In the genomic region with DNA sequence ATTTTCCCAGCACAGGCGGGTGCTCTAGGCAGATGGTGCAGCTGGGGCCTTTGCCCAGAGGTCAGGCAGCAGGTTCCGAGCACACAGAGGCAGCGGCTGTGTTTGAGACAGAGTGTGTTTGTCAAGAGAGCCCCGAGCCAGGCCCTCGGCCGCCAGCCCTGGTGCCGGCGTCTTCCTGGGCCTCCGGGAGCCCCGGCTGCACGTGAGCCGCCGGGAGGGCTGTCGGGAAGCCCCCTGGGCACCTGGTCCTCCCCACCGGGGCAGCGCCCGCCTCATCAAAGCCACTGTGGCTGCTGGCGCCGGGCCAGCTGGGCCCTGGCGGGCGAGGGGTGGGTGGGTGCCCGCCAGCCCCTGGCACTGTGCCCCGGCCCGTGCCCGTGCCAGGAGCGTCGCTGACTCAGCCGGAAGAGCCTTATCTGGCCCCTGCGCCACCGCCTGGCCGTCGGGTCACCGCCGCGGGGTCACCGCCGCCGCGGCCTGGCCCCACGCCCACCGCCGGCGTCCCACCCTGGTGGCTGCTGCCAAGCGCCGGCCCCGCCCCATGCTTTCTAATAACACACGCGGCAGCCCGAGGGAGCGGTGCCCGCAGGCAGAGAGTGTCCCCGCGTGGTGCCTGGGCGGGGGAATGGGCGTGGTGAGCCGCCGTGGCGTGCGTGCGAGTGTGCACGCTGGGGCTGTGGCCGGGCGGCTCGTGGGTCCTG, we compare ENCODE assay signal across 1 cellular context.
TF ChIP-seq lines count a peak whose summit lies in the region.

No MANE protein-coding gene starts in this region.

TF ChIP-seq in SK-N-SH treated with all-trans-retinoic acid at 6 μM for 48 hours, 23 proteins besides CTCF, POLR2A, EP300 and RAD21 (continued from another document):
- TF ChIP-seq BACH2 (CRISPR knock-in tag; IDR thresholded peaks at IDR 0.05; ENCODE audit: borderline replicate concordance) (no peak), RARB (CRISPR knock-in tag; IDR thresholded peaks at IDR 0.05) (no peak), ISL1 (CRISPR knock-in tag; IDR thresholded peaks at IDR 0.05) (no peak)
- TF ChIP-seq, protein P1, sequence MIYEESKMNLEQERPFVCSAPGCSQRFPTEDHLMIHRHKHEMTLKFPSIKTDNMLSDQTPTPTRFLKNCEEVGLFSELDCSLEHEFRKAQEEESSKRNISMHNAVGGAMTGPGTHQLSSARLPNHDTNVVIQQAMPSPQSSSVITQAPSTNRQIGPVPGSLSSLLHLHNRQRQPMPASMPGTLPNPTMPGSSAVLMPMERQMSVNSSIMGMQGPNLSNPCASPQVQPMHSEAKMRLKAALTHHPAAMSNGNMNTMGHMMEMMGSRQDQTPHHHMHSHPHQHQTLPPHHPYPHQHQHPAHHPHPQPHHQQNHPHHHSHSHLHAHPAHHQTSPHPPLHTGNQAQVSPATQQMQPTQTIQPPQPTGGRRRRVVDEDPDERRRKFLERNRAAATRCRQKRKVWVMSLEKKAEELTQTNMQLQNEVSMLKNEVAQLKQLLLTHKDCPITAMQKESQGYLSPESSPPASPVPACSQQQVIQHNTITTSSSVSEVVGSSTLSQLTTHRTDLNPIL (CRISPR knock-in tag; IDR thresholded peaks at IDR 0.05; ENCODE audit: low read depth) = no peak
TF ChIP-seq in SK-N-SH treated with all-trans-retinoic acid at 6 μM for 48 hours: peak in this region for 1.
